Comparison of ENCODE assay signal across 18 cellular contexts in genomic region chr3:14536837-14537589, GRCh38. TPM values are rescaled to one million over a fixed set of nuclear protein-coding genes. Genes with fewer than 3 reads are reported as not detected.
DNase-seq lines count a peak whose midpoint lies in the region; ATAC-seq, FAIRE-seq and TF ChIP-seq lines count a peak whose summit lies in the region.
"Had no signal": no experiment of that assay in that cellular context is flagged by ENCODE, and none has a peak within 500 bp of the region (broad histone marks: within the 10 kb centered on the region; RNA-seq: fewer than 3 reads in every experiment).

No MANE protein-coding gene starts in this region.

- TF ChIP-seq RAD21 in H1 (IDR thresholded peaks at IDR 0.05 in 1 of 2, conservative IDR thresholded peaks at IDR 0.05 in 1 of 2; ENCODE audit: low read depth in 2 of 2, low read length in 2 of 2): no peak

- 0 out of 2 replicates have a peak overlapping the region, but pooled peaks have one; percentile 69 for H2AK5ac ChIP-seq in H1 (ENCODE audit: low read depth, low read length)

- H3K4me2 ChIP-seq in H1 (ENCODE audit: insufficient read depth in 1 of 2, low read depth in 2 of 2, low read length in 2 of 2): no peak overlapping the region
- H3K4me2 ChIP-seq: BLaER1 had no signal

- no peak overlapping the region for H3K18ac ChIP-seq in H1 (ENCODE audit: extremely low read depth, low read length)

- H4K5ac ChIP-seq in H1 (ENCODE audit: insufficient read length, low read depth, low read length): no peak overlapping the region

- H3K27me3 ChIP-seq in right atrium auricular region (no peaks in the 10 kb centered on the region), H1 (replicated peaks in 1 of 4; ENCODE audit: control insufficient read depth in 3 of 4, extremely low read depth in 1 of 4, insufficient read depth in 3 of 4, low read length in 3 of 4) (no peaks in the 10 kb centered on the region), skeletal muscle tissue (ENCODE audit: control insufficient read depth in 3 of 3, insufficient read depth in 3 of 3, low read length in 3 of 3) (no peaks in the 10 kb centered on the region)
- H3K27me3 ChIP-seq: BLaER1 had no signal

- no peak overlapping the region for H3K4ac ChIP-seq in H1 (replicated peaks; ENCODE audit: insufficient read length, low read depth, low read length)

- CTCF ChIA-PET in H1 (lab: Charles Lee; ENCODE audit: partially characterized antibody): interaction anchor here (1.7 to 12.2 kb wide), 4 partner anchors 11 to 24 kb away, joined by 4 to 171 read pairs (median 11); no protein-coding TSS in a partner anchor

- TF ChIP-seq POLR2A in H1 (IDR thresholded peaks at IDR 0.05; ENCODE audit: control extremely low read depth in 1 of 2, low read depth in 2 of 2, low read length in 2 of 2) (no peak), GM18505 (IDR thresholded peaks at IDR 0.05; ENCODE audit: borderline replicate concordance, extremely low read depth, insufficient read depth, insufficient read length) (no peak)

- peak overlapping the region; percentile 52; the same call in 1 of the 2 replicates for H2BK12ac ChIP-seq in H1 (ENCODE audit: low read depth, low read length)

- H3K27ac ChIP-seq in right atrium auricular region: peak overlapping the region in 1 of 2 donors; percentile 82
- no peak overlapping the region for H3K27ac ChIP-seq in H1 (ENCODE audit: low read depth, low read length)
- H3K27ac ChIP-seq in mesodermal cell (ENCODE audit: low read depth, low read length, severe bottlenecking): peak overlapping the region; percentile 6
- peak overlapping the region; percentile 92 for H3K27ac ChIP-seq in skeletal muscle tissue (ENCODE audit: low read depth, low read length)
- H3K27ac ChIP-seq: BLaER1, GM23248 had no signal

- 90% methylated on average over 12 of the region's 12 CpGs; no CpG with 5 or more reads in 1 of the 2 experiments for WGBS in H1 (ENCODE audit: extremely low coverage in 1 of 2, insufficient coverage in 1 of 2, insufficient read length in 1 of 2, insufficient replicate concordance in 2 of 2, low coverage in 1 of 2, low lambda C conversion rate in 2 of 2, missing lambda C conversion rate in 1 of 2), 2 experiments
- WGBS in mesodermal cell (ENCODE audit: insufficient coverage in 2 of 2), 2 experiments: 87 to 89% methylated on average over 10 to 11 of the region's 12 CpGs

- H3K14ac ChIP-seq in H1 (ENCODE audit: insufficient read length): no peak overlapping the region

- POLR2A ChIA-PET in H1 (lab: Charles Lee; ENCODE audit: partially characterized antibody): no interaction called here

- H2BK15ac ChIP-seq in H1 (ENCODE audit: low read length): 0 out of 2 replicates have a peak overlapping the region, but pooled peaks have one; percentile 73

- H3K36me3 ChIP-seq in right atrium auricular region (no peaks in the 10 kb centered on the region), H1 (ENCODE audit: control insufficient read depth in 2 of 4, insufficient read depth in 4 of 4, low read length in 3 of 4) (no peaks in the 10 kb centered on the region), mesodermal cell (ENCODE audit: control insufficient read depth, insufficient read depth, low read length) (no peaks in the 10 kb centered on the region), skeletal muscle tissue (ENCODE audit: control insufficient read depth in 3 of 3, insufficient read depth in 3 of 3, low read length in 3 of 3) (peaks cover 0 to 11% (median 5%) of the 10 kb centered on the region in 3 donors)
- H3K36me3 ChIP-seq: BLaER1 had no signal

- no peak overlapping the region for H3K56ac ChIP-seq in H1 (replicated peaks; ENCODE audit: insufficient read length, low read depth, low read length)

- TF ChIP-seq EP300 in H1 (IDR thresholded peaks at IDR 0.05; ENCODE audit: borderline replicate concordance in 1 of 2, low read depth in 2 of 2, low read length in 2 of 2): no peak

- H3K4me3 ChIP-seq in right atrium auricular region: no peak overlapping the region
- no peak overlapping the region for H3K4me3 ChIP-seq in H1 (ENCODE audit: extremely low read depth in 1 of 4, insufficient read depth in 2 of 4, low read depth in 3 of 4, low read length in 4 of 4)
- H3K4me3 ChIP-seq in mesodermal cell (ENCODE audit: extremely low read depth, insufficient read depth, low read length, poor library complexity, severe bottlenecking): no peak overlapping the region
- peak overlapping the region; percentile 63 to 93 (median 83) for H3K4me3 ChIP-seq in skeletal muscle tissue (ENCODE audit: low read length in 3 of 3)
- H3K4me3 ChIP-seq: BLaER1, GM23248 had no signal

- no peaks in the 10 kb centered on the region for H3K9me3 ChIP-seq in right atrium auricular region
- H3K9me3 ChIP-seq in H1 (ENCODE audit: insufficient read depth in 2 of 2, low read depth in 1 of 2, low read length in 1 of 2): no peaks in the 10 kb centered on the region
- H3K9me3 ChIP-seq in mesodermal cell (ENCODE audit: control insufficient read depth, low read length): no peaks in the 10 kb centered on the region
- no peaks in the 10 kb centered on the region for H3K9me3 ChIP-seq in skeletal muscle tissue (ENCODE audit: control insufficient read depth in 3 of 3, low read length in 3 of 3)
- H3K9me3 ChIP-seq: BLaER1 had no signal

- 0 out of 2 replicates have a peak, but pooled peaks cover 2% of the 10 kb centered on the region for H3K23me2 ChIP-seq in H1 (ENCODE audit: low read depth, low read length)

- H2BK20ac ChIP-seq in H1 (ENCODE audit: low read length): peak overlapping the region; percentile 72; the same call in 1 of the 2 replicates

- H3K79me1 ChIP-seq in H1 (ENCODE audit: low read depth, low read length): no peaks in the 10 kb centered on the region; the same call in 1 of the 2 replicates

- H3K4me1 ChIP-seq in right atrium auricular region: peaks cover 0 to 55% of the 10 kb centered on the region in 2 donors
- peaks cover 8 to 44% (median 33%) of the 10 kb centered on the region in 4 experiments for H3K4me1 ChIP-seq in H1 (replicated peaks in 1 of 4; ENCODE audit: control insufficient read depth in 3 of 4, insufficient read depth in 4 of 4, low read length in 3 of 4)
- H3K4me1 ChIP-seq in mesodermal cell (ENCODE audit: control insufficient read depth, insufficient read depth, low read length, poor library complexity, severe bottlenecking): peaks cover 6% of the 10 kb centered on the region
- H3K4me1 ChIP-seq in skeletal muscle tissue (ENCODE audit: control insufficient read depth in 3 of 3, insufficient read depth in 3 of 3, low read length in 3 of 3): peaks cover 92 to 98% (median 95%) of the 10 kb centered on the region in 3 donors

- no peak overlapping the region; the same call in 1 of the 2 replicates for H4K8ac ChIP-seq in H1 (ENCODE audit: extremely low read depth, insufficient read depth, low read length)

- ATAC-seq in Right ventricle myocardium superior (ENCODE audit: poor library complexity) (no peak), GM19452 (IDR thresholded peaks at IDR 0.05; ENCODE audit: unreplicated experiment) (no peak), GM18498 (IDR thresholded peaks at IDR 0.05; ENCODE audit: unreplicated experiment) (no peak), GM18505 (IDR thresholded peaks at IDR 0.05; ENCODE audit: unreplicated experiment) (no peak)
- ATAC-seq: CD8-positive, alpha-beta T cell; PC-3 had no signal

- DNase-seq in Right ventricle myocardium superior: peak; percentile 18
- DNase-seq in right atrium auricular region (ENCODE audit: low spot score): no peak
- no peak for DNase-seq in H1 (ENCODE audit: low read depth in 1 of 2, low spot score in 2 of 2)
- DNase-seq: 8988T; CD8-positive, alpha-beta T cell; GM23248; NCI-H1048; NCI-H1436 treated with DMSO at 0.1 percent for 48 hours; NCI-H2029 treated with DMSO at 0.1 percent for 48 hours; NCI-H774; PC-3 had no signal

- H2BK120ac ChIP-seq in H1 (replicated peaks; ENCODE audit: low read depth, low read length): no peak overlapping the region

- intact Hi-C loops in Right ventricle myocardium superior (cut with DNase I): no loop called here

- H3K79me2 ChIP-seq in H1 (ENCODE audit: control insufficient read depth in 1 of 2, insufficient read depth in 2 of 2, low read length in 2 of 2): no peaks in the 10 kb centered on the region

- H4K91ac ChIP-seq in H1 (replicated peaks; ENCODE audit: insufficient read length, low read length): peak overlapping the region; percentile 34

- H4K20me1 ChIP-seq in H1 (replicated peaks in 1 of 2; ENCODE audit: control insufficient read depth in 1 of 2, insufficient read depth in 2 of 2, low read length in 2 of 2): no peaks in the 10 kb centered on the region
- H4K20me1 ChIP-seq: BLaER1 had no signal

- H2BK5ac ChIP-seq in H1 (ENCODE audit: low read depth, low read length): peak overlapping the region; percentile 30; the same call in 1 of the 2 replicates

- H3K9ac ChIP-seq in H1 (replicated peaks in 1 of 4; ENCODE audit: extremely low read depth in 1 of 4, low read depth in 3 of 4, low read length in 3 of 4) (no peak overlapping the region), skeletal muscle tissue (ENCODE audit: low read depth in 1 of 3, low read length in 3 of 3) (peak overlapping the region; percentile 63 to 98 (median 75))
- H3K9ac ChIP-seq: BLaER1, GM23248 had no signal

- no peak for FAIRE-seq in H1 (lab: Jason Lieb, UNC)

- no peak overlapping the region for H2AFZ ChIP-seq in H1 (ENCODE audit: low read length)
- H2AFZ ChIP-seq: GM23248 had no signal

- H3K23ac ChIP-seq in H1 (ENCODE audit: insufficient read length): no peak overlapping the region

- TF ChIP-seq CTCF in right atrium auricular region (IDR thresholded peaks at IDR 0.05) (no peak), H1 (IDR thresholded peaks at IDR 0.05; ENCODE audit: control extremely low read depth in 1 of 3, insufficient read depth in 1 of 3, low read depth in 1 of 3, low read length in 3 of 3) (no peak)

TF ChIP-seq in H1, 55 proteins besides CTCF, POLR2A, EP300 and RAD21:
- no peak for TF ChIP-seq EGR1 (IDR thresholded peaks at IDR 0.05; ENCODE audit: borderline replicate concordance, low read depth, low read length)
- no peak for TF ChIP-seq YY1 (IDR thresholded peaks at IDR 0.05; ENCODE audit: low read depth, low read length)
- peak; percentile 69; the same call in 1 of the 2 replicates for TF ChIP-seq KDM1A (IDR thresholded peaks at IDR 0.05; ENCODE audit: borderline replicate concordance, low read length)

RNA-seq across cellular contexts. Expression of gene GRIP2, which starts 3.1 kb away (rescaled TPM):
- total RNA-seq in Right ventricle myocardium superior (40.1 TPM), right atrium auricular region (10 to 100 TPM in 1 of 2 donors, 1 to 10 TPM in 1; 7.1 to 13.2 TPM), skeletal muscle tissue (8.9 TPM)
- 6.4 and 6.9 TPM in 2 replicates for total RNA-seq in H1 (2021; fragmentation: NEBNext Ultra II Directional; extraction: Animal tissue kit (Norgen Biotek cat#: 25700))
- 2.5 and 3.5 TPM in 2 replicates for polyA plus RNA-seq in H1 (2011; rRNA removed)
- polyA plus RNA-seq in H1 (2011; cell fraction: cytosol; rRNA removed): 3.7 TPM
- 25.9 TPM for polyA plus RNA-seq in H1 (2011; cell fraction: nucleus; rRNA removed)
- polyA plus RNA-seq in H1 (2012, experiment 1 of 2): 4.3 to 7.8 TPM (median 5.2 TPM) in 4 replicates
- polyA plus RNA-seq in H1 (2012, experiment 2 of 2): 1.2 TPM
- polyA plus RNA-seq in H1 (2013, experiment 1 of 2): 2.0 TPM
- 1.8 TPM for polyA plus RNA-seq in H1 (2013, experiment 2 of 2)
- 1.9 and 4.6 TPM in 2 replicates for polyA minus RNA-seq in H1 (2011; rRNA and poly(A)+ RNA removed)
- 1.8 TPM for polyA minus RNA-seq in H1 (2011; cell fraction: cytosol; rRNA and poly(A)+ RNA removed)
- polyA minus RNA-seq in H1 (2011; cell fraction: nucleus; rRNA and poly(A)+ RNA removed): 9.1 TPM
- 7.3 TPM for polyA plus RNA-seq in mesodermal cell (2013, experiment 1 of 2)
- 4.8 TPM for polyA plus RNA-seq in mesodermal cell (2013, experiment 2 of 2)
- total RNA-seq: CD8-positive, alpha-beta T cell; MCF 10A had no signal

Comparison
In these comparisons a context has a peak if more than half of its experiments do, and no peak if none do; other contexts are left out.
1. H3K4me3 ChIP-seq: peak in skeletal muscle tissue (3 of 3); none in right atrium auricular region (0 of 2), H1 (0 of 4) and mesodermal cell (single experiment).
2. H3K9ac ChIP-seq: peak in skeletal muscle tissue (3 of 3); none in H1 (0 of 4).